ENCODE assay signal across 28 cellular contexts in genomic region chr12:56061982-56062381, GRCh38. TPM values are rescaled to one million over a fixed set of nuclear protein-coding genes. Genes with fewer than 3 reads are reported as not detected.
"Had no signal": no experiment of that assay in that cellular context is flagged by ENCODE, and none has a peak within 500 bp of the region (broad histone marks: within the 10 kb centered on the region; RNA-seq: fewer than 3 reads in every experiment).

No MANE protein-coding gene starts in this region.

- ATAC-seq: activated CD8-positive, alpha-beta T cell treated with anti-CD3 and anti-CD28 coated beads, Interleukin-2, amount 10 ng/mL, durations not matched to agents 7 days and 5 days; effector memory CD8-positive, alpha-beta T cell; left cardiac atrium; pancreas; sciatic nerve; stimulated activated effector memory CD8-positive, alpha-beta T cell treated with anti-CD3 and anti-CD28 coated beads, Interleukin-12 subunit alpha, Interleukin-12 subunit beta, amount 100 ng/mL, for 72 hours had no signal

- H3K4me3 Mint-ChIP-seq: activated CD8-positive, alpha-beta T cell treated with anti-CD3 and anti-CD28 coated beads, Interleukin-2, amount 10 ng/mL, durations not matched to agents 7 days and 5 days; activated naive CD8-positive, alpha-beta T cell; central memory CD8-positive, alpha-beta T cell; effector memory CD8-positive, alpha-beta T cell; immature natural killer cell; memory B cell; nephron; stimulated activated effector memory CD8-positive, alpha-beta T cell treated with anti-CD3 and anti-CD28 coated beads, Interleukin-12 subunit alpha, Interleukin-12 subunit beta, amount 100 ng/mL, for 72 hours had no signal

- H3K9me3 ChIP-seq: adrenal gland, ascending aorta, breast epithelium, colonic mucosa, neutrophil, pancreas, stomach, suprapubic skin, tibial nerve had no signal

- H3K27me3 ChIP-seq: adrenal gland, ascending aorta, breast epithelium, colonic mucosa, dorsolateral prefrontal cortex, neutrophil, pancreas, stomach, suprapubic skin, tibial nerve had no signal

- H3K4me1 Mint-ChIP-seq: central memory CD8-positive, alpha-beta T cell; immature natural killer cell; memory B cell; nephron; stimulated activated effector memory CD8-positive, alpha-beta T cell treated with anti-CD3 and anti-CD28 coated beads, Interleukin-12 subunit alpha, Interleukin-12 subunit beta, amount 100 ng/mL, for 72 hours had no signal

- H3K4me1 ChIP-seq: adrenal gland, ascending aorta, breast epithelium, colonic mucosa, pancreas, stomach, suprapubic skin, tibial nerve had no signal

- H3K27me3 Mint-ChIP-seq: activated naive CD8-positive, alpha-beta T cell; memory B cell had no signal

- H3K4me3 ChIP-seq: adrenal gland, ascending aorta, breast epithelium, colonic mucosa, dorsolateral prefrontal cortex, pancreas, stomach, suprapubic skin, tibial nerve had no signal

- H3K27ac Mint-ChIP-seq: activated CD8-positive, alpha-beta T cell treated with anti-CD3 and anti-CD28 coated beads, Interleukin-2, amount 10 ng/mL, durations not matched to agents 7 days and 5 days; activated naive CD8-positive, alpha-beta T cell; effector memory CD8-positive, alpha-beta T cell; immature natural killer cell; memory B cell; nephron; stimulated activated effector memory CD8-positive, alpha-beta T cell treated with anti-CD3 and anti-CD28 coated beads, Interleukin-12 subunit alpha, Interleukin-12 subunit beta, amount 100 ng/mL, for 72 hours had no signal

- H3K9me3 Mint-ChIP-seq: central memory CD8-positive, alpha-beta T cell; effector memory CD8-positive, alpha-beta T cell; immature natural killer cell; nephron; stimulated activated effector memory CD8-positive, alpha-beta T cell treated with anti-CD3 and anti-CD28 coated beads, Interleukin-12 subunit alpha, Interleukin-12 subunit beta, amount 100 ng/mL, for 72 hours had no signal

- H3K36me3 ChIP-seq: adrenal gland, ascending aorta, breast epithelium, colonic mucosa, neutrophil, pancreas, stomach, suprapubic skin, tibial nerve had no signal

- H3K36me3 Mint-ChIP-seq: activated naive CD8-positive, alpha-beta T cell; immature natural killer cell; stimulated activated effector memory CD8-positive, alpha-beta T cell treated with anti-CD3 and anti-CD28 coated beads, Interleukin-12 subunit alpha, Interleukin-12 subunit beta, amount 100 ng/mL, for 72 hours had no signal

- H3K27ac ChIP-seq: adrenal gland, ascending aorta, breast epithelium, colonic mucosa, dorsolateral prefrontal cortex, neutrophil, pancreas, stomach, suprapubic skin, tibial nerve had no signal

- DNase-seq: activated CD4-positive, alpha-beta T cell treated with anti-CD3 and anti-CD28 coated beads for 1 hour; activated CD4-positive, alpha-beta T cell treated with anti-CD3 and anti-CD28 coated beads, Interleukin-2, amount 50 U/mL, for 1 hour; activated CD8-positive, alpha-beta T cell treated with anti-CD3 and anti-CD28 coated beads, Interleukin-2, amount 10 ng/mL, durations not matched to agents 7 days and 5 days; activated naive CD4-positive, alpha-beta T cell; activated T-cell treated with anti-CD3 and anti-CD28 coated beads, Interleukin-2, amount 50 U/mL, for 1 hour; adrenal gland; colonic mucosa; dorsolateral prefrontal cortex; effector memory CD8-positive, alpha-beta T cell; immature natural killer cell; left cardiac atrium; pancreas; small intestine; stimulated activated CD4-positive, alpha-beta T cell treated with anti-CD3 and anti-CD28 coated beads, Interleukin-2, amount 100 ng/mL, for 24 hours; stomach; T-helper 9 cell had no signal

RNA-seq across cellular contexts. Expression of gene ERBB3, which starts 18.0 kb away (rescaled TPM):
- total RNA-seq: glomerular endothelial cell had no signal
- polyA plus RNA-seq: immature natural killer cell had no signal
